In genomic region chr1:27522148-27522859, GRCh38 we compare ENCODE assay signal across 1 cellular context.
TF ChIP-seq lines count a peak whose summit lies in the region.

No MANE protein-coding gene starts in this region.

TF ChIP-seq in HepG2, 621 proteins besides CTCF, POLR2A, EP300 and RAD21 (continued from another document and continues in another):
- no peak for TF ChIP-seq REXO4 (CRISPR knock-in tag; IDR thresholded peaks at IDR 0.05; ENCODE audit: borderline replicate concordance)
- TF ChIP-seq ZNF780A (CRISPR knock-in tag; IDR thresholded peaks at IDR 0.05) = no peak
- TF ChIP-seq ZNF549 (CRISPR knock-in tag; IDR thresholded peaks at IDR 0.05) = no peak
- TF ChIP-seq ZBTB20 (CRISPR knock-in tag; IDR thresholded peaks at IDR 0.05; ENCODE audit: borderline replicate concordance, low read depth) = no peak
- no peak; the same call in 1 of the 2 replicates for TF ChIP-seq ZNF451 (CRISPR knock-in tag; IDR thresholded peaks at IDR 0.05)
- no peak for TF ChIP-seq KAT7 (CRISPR knock-in tag; IDR thresholded peaks at IDR 0.05; ENCODE audit: borderline replicate concordance)
- no peak for TF ChIP-seq SYNCRIP (IDR thresholded peaks at IDR 0.05; ENCODE audit: insufficient read depth, low read depth, low read length)
- TF ChIP-seq NFE2L1 (CRISPR knock-in tag; IDR thresholded peaks at IDR 0.05; ENCODE audit: borderline replicate concordance) = no peak
- TF ChIP-seq HNRNPLL (IDR thresholded peaks at IDR 0.05; ENCODE audit: low read depth, low read length, poor library complexity, severe bottlenecking) = peak; percentile 44
- no peak for TF ChIP-seq CBX1 (IDR thresholded peaks at IDR 0.05; ENCODE audit: low read depth)
- TF ChIP-seq ZNF761 (CRISPR knock-in tag; conservative IDR thresholded peaks at IDR 0.05) = peak; percentile 58; the same call in 1 of the 2 replicates
- TF ChIP-seq ZNF512B (CRISPR knock-in tag; IDR thresholded peaks at IDR 0.05; ENCODE audit: borderline replicate concordance) = no peak
- no peak for TF ChIP-seq ZNF30 (CRISPR knock-in tag; IDR thresholded peaks at IDR 0.05)
- TF ChIP-seq GATAD2A (CRISPR knock-in tag; IDR thresholded peaks at IDR 0.05) = no peak
- TF ChIP-seq, protein P1, sequence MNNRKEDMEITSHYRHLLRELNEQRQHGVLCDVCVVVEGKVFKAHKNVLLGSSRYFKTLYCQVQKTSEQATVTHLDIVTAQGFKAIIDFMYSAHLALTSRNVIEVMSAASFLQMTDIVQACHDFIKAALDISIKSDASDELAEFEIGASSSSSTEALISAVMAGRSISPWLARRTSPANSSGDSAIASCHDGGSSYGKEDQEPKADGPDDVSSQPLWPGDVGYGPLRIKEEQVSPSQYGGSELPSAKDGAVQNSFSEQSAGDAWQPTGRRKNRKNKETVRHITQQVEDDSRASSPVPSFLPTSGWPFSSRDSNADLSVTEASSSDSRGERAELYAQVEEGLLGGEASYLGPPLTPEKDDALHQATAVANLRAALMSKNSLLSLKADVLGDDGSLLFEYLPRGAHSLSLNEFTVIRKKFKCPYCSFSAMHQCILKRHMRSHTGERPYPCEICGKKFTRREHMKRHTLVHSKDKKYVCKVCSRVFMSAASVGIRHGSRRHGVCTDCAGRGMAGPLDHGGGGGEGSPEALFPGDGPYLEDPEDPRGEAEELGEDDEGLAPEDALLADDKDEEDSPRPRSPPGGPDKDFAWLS (CRISPR knock-in tag; IDR thresholded peaks at IDR 0.05; ENCODE audit: borderline replicate concordance) = no peak
- no peak for TF ChIP-seq MATR3 (CRISPR knock-in tag; IDR thresholded peaks at IDR 0.05)
- no peak for TF ChIP-seq SIX1 (CRISPR knock-in tag; IDR thresholded peaks at IDR 0.05; ENCODE audit: borderline replicate concordance)
- no peak; the same call in 1 of the 2 replicates for TF ChIP-seq ZNF777 (CRISPR knock-in tag; IDR thresholded peaks at IDR 0.05)
- no peak for TF ChIP-seq ZNF816 (CRISPR knock-in tag; IDR thresholded peaks at IDR 0.05; ENCODE audit: borderline replicate concordance)
- TF ChIP-seq PRDM4 (CRISPR knock-in tag; IDR thresholded peaks at IDR 0.05; ENCODE audit: borderline replicate concordance) = no peak
- TF ChIP-seq ZMYM3 (CRISPR knock-in tag; IDR thresholded peaks at IDR 0.05) = no peak
- no peak for TF ChIP-seq ZNF354B (CRISPR knock-in tag; IDR thresholded peaks at IDR 0.05)
- TF ChIP-seq ZNF318 (CRISPR knock-in tag; IDR thresholded peaks at IDR 0.05) = no peak; the same call in 1 of the 2 replicates
- no peak for TF ChIP-seq ZBTB42 (CRISPR knock-in tag; IDR thresholded peaks at IDR 0.05)
- no peak for TF ChIP-seq RARG (CRISPR knock-in tag; IDR thresholded peaks at IDR 0.05; ENCODE audit: low read depth)
- TF ChIP-seq ZNF431 (CRISPR knock-in tag; IDR thresholded peaks at IDR 0.05; ENCODE audit: borderline replicate concordance, low read depth) = 0 out of 2 replicates have a peak, but pooled peaks have one; percentile 49
- TF ChIP-seq, protein P2, sequence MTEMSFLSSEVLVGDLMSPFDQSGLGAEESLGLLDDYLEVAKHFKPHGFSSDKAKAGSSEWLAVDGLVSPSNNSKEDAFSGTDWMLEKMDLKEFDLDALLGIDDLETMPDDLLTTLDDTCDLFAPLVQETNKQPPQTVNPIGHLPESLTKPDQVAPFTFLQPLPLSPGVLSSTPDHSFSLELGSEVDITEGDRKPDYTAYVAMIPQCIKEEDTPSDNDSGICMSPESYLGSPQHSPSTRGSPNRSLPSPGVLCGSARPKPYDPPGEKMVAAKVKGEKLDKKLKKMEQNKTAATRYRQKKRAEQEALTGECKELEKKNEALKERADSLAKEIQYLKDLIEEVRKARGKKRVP (CRISPR knock-in tag; IDR thresholded peaks at IDR 0.05) = no peak
- TF ChIP-seq ZNF510 (CRISPR knock-in tag; IDR thresholded peaks at IDR 0.05; ENCODE audit: low read depth) = no peak
- no peak for TF ChIP-seq MAFG (CRISPR knock-in tag; IDR thresholded peaks at IDR 0.05)
- TF ChIP-seq, protein P3, sequence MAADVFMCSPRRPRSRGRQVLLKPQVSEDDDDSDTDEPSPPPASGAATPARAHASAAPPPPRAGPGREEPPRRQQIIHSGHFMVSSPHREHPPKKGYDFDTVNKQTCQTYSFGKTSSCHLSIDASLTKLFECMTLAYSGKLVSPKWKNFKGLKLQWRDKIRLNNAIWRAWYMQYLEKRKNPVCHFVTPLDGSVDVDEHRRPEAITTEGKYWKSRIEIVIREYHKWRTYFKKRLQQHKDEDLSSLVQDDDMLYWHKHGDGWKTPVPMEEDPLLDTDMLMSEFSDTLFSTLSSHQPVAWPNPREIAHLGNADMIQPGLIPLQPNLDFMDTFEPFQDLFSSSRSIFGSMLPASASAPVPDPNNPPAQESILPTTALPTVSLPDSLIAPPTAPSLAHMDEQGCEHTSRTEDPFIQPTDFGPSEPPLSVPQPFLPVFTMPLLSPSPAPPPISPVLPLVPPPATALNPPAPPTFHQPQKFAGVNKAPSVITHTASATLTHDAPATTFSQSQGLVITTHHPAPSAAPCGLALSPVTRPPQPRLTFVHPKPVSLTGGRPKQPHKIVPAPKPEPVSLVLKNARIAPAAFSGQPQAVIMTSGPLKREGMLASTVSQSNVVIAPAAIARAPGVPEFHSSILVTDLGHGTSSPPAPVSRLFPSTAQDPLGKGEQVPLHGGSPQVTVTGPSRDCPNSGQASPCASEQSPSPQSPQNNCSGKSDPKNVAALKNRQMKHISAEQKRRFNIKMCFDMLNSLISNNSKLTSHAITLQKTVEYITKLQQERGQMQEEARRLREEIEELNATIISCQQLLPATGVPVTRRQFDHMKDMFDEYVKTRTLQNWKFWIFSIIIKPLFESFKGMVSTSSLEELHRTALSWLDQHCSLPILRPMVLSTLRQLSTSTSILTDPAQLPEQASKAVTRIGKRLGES (CRISPR knock-in tag; IDR thresholded peaks at IDR 0.05; ENCODE audit: borderline replicate concordance) = no peak
- no peak for TF ChIP-seq TMF1 (CRISPR knock-in tag; IDR thresholded peaks at IDR 0.05; ENCODE audit: low read depth)
- no peak for TF ChIP-seq ZNF652 (CRISPR knock-in tag; IDR thresholded peaks at IDR 0.05; ENCODE audit: borderline replicate concordance, low read depth)
- TF ChIP-seq CCDC6 (CRISPR knock-in tag; IDR thresholded peaks at IDR 0.05) = no peak
- TF ChIP-seq TAF15 (IDR thresholded peaks at IDR 0.05; ENCODE audit: low read depth, low read length, poor library complexity, severe bottlenecking) = no peak
- peak; percentile 38; the same call in 1 of the 2 replicates for TF ChIP-seq NR2C2 (CRISPR knock-in tag; IDR thresholded peaks at IDR 0.05; ENCODE audit: borderline replicate concordance)
- TF ChIP-seq KLF12 (CRISPR knock-in tag; IDR thresholded peaks at IDR 0.05; ENCODE audit: borderline replicate concordance) = no peak
- TF ChIP-seq CENPX (CRISPR knock-in tag; IDR thresholded peaks at IDR 0.05) = no peak
- TF ChIP-seq ZNF574 (CRISPR knock-in tag; IDR thresholded peaks at IDR 0.05) = no peak
- no peak for TF ChIP-seq SOX6 (IDR thresholded peaks at IDR 0.05)
- TF ChIP-seq SOX6 (CRISPR knock-in tag; IDR thresholded peaks at IDR 0.05) = peak; percentile 34; the same call in 1 of the 2 replicates
- 0 out of 2 replicates have a peak, but pooled peaks have one; percentile 47 for TF ChIP-seq PAWR (CRISPR knock-in tag; IDR thresholded peaks at IDR 0.05; ENCODE audit: borderline replicate concordance)
